In the genomic region with DNA sequence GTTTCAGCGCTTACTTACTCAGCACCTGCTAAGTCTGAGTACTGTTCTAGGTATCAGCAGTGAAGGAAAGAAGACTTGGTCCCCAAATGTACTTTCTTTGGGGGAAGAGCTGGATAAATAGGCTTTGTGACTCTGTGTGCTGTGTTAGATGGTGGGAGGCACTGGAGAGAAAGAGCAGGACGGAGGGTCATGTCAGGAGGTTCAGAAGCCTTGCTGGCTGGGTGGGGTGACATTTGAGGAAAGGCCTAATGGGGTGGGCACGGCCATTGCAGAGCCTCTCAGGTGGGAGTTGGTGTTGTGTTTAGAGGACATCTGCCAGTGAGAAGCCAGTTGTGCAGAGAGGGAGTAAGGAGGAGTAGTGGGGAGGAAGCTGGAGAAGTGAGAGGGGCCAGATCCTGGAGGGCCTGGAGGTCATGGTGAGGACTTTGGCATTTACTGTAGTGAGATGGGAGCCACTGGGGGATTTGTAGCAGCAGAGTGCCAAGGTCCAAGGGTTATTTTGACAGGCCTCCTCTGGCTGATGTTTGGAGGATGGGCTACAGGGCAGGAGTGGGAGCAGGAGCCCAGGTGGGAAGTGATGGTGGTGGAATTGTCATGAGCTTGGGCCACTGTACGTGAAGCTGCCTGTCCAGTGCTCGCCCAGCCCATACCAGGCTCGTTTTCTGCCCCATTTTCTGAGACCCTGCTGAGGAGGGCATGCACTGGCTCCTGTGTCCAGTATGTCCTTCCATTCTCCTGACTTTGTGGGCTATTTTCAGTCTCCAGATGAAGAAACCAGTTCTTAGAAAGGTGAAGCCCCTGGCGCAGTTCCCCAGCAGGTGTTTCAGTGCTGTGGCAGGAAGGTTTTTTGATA, we compare ENCODE assay signal across 1 cellular context.
TF ChIP-seq lines count a peak whose summit lies in the region.

No MANE protein-coding gene starts in this region.

TF ChIP-seq in HepG2, 621 proteins besides CTCF, POLR2A, EP300 and RAD21 (continued from another document and continues in another):
- no peak for TF ChIP-seq TSC22D2 (CRISPR knock-in tag; IDR thresholded peaks at IDR 0.05; ENCODE audit: borderline replicate concordance)
- no peak for TF ChIP-seq SATB2 (CRISPR knock-in tag; IDR thresholded peaks at IDR 0.05)
- TF ChIP-seq, protein P1, sequence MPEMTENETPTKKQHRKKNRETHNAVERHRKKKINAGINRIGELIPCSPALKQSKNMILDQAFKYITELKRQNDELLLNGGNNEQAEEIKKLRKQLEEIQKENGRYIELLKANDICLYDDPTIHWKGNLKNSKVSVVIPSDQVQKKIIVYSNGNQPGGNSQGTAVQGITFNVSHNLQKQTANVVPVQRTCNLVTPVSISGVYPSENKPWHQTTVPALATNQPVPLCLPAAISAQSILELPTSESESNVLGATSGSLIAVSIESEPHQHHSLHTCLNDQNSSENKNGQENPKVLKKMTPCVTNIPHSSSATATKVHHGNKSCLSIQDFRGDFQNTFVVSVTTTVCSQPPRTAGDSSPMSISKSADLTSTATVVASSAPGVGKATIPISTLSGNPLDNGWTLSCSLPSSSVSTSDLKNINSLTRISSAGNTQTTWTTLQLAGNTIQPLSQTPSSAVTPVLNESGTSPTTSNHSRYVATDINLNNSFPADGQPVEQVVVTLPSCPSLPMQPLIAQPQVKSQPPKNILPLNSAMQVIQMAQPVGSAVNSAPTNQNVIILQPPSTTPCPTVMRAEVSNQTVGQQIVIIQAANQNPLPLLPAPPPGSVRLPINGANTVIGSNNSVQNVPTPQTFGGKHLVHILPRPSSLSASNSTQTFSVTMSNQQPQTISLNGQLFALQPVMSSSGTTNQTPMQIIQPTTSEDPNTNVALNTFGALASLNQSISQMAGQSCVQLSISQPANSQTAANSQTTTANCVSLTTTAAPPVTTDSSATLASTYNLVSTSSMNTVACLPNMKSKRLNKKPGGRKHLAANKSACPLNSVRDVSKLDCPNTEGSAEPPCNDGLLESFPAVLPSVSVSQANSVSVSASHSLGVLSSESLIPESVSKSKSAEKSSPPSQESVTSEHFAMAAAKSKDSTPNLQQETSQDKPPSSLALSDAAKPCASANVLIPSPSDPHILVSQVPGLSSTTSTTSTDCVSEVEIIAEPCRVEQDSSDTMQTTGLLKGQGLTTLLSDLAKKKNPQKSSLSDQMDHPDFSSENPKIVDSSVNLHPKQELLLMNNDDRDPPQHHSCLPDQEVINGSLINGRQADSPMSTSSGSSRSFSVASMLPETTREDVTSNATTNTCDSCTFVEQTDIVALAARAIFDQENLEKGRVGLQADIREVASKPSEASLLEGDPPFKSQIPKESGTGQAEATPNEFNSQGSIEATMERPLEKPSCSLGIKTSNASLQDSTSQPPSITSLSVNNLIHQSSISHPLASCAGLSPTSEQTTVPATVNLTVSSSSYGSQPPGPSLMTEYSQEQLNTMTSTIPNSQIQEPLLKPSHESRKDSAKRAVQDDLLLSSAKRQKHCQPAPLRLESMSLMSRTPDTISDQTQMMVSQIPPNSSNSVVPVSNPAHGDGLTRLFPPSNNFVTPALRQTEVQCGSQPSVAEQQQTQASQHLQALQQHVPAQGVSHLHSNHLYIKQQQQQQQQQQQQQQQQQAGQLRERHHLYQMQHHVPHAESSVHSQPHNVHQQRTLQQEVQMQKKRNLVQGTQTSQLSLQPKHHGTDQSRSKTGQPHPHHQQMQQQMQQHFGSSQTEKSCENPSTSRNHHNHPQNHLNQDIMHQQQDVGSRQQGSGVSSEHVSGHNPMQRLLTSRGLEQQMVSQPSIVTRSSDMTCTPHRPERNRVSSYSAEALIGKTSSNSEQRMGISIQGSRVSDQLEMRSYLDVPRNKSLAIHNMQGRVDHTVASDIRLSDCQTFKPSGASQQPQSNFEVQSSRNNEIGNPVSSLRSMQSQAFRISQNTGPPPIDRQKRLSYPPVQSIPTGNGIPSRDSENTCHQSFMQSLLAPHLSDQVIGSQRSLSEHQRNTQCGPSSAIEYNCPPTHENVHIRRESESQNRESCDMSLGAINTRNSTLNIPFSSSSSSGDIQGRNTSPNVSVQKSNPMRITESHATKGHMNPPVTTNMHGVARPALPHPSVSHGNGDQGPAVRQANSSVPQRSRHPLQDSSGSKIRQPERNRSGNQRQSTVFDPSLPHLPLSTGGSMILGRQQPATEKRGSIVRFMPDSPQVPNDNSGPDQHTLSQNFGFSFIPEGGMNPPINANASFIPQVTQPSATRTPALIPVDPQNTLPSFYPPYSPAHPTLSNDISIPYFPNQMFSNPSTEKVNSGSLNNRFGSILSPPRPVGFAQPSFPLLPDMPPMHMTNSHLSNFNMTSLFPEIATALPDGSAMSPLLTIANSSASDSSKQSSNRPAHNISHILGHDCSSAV (CRISPR knock-in tag; IDR thresholded peaks at IDR 0.05; ENCODE audit: borderline replicate concordance) = no peak
- TF ChIP-seq, protein P2, sequence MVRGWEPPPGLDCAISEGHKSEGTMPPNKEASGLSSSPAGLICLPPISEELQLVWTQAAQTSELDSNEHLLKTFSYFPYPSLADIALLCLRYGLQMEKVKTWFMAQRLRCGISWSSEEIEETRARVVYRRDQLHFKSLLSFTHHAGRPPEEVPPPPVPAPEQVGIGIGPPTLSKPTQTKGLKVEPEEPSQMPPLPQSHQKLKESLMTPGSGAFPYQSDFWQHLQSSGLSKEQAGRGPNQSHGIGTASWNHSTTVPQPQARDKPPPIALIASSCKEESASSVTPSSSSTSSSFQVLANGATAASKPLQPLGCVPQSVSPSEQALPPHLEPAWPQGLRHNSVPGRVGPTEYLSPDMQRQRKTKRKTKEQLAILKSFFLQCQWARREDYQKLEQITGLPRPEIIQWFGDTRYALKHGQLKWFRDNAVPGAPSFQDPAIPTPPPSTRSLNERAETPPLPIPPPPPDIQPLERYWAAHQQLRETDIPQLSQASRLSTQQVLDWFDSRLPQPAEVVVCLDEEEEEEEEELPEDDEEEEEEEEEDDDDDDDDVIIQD (CRISPR knock-in tag; IDR thresholded peaks at IDR 0.05; ENCODE audit: low read depth) = peak; percentile 80; the same call in 1 of the 2 replicates
- TF ChIP-seq MED1 (CRISPR knock-in tag; IDR thresholded peaks at IDR 0.05) = peak; percentile 75
- TF ChIP-seq, protein P3, sequence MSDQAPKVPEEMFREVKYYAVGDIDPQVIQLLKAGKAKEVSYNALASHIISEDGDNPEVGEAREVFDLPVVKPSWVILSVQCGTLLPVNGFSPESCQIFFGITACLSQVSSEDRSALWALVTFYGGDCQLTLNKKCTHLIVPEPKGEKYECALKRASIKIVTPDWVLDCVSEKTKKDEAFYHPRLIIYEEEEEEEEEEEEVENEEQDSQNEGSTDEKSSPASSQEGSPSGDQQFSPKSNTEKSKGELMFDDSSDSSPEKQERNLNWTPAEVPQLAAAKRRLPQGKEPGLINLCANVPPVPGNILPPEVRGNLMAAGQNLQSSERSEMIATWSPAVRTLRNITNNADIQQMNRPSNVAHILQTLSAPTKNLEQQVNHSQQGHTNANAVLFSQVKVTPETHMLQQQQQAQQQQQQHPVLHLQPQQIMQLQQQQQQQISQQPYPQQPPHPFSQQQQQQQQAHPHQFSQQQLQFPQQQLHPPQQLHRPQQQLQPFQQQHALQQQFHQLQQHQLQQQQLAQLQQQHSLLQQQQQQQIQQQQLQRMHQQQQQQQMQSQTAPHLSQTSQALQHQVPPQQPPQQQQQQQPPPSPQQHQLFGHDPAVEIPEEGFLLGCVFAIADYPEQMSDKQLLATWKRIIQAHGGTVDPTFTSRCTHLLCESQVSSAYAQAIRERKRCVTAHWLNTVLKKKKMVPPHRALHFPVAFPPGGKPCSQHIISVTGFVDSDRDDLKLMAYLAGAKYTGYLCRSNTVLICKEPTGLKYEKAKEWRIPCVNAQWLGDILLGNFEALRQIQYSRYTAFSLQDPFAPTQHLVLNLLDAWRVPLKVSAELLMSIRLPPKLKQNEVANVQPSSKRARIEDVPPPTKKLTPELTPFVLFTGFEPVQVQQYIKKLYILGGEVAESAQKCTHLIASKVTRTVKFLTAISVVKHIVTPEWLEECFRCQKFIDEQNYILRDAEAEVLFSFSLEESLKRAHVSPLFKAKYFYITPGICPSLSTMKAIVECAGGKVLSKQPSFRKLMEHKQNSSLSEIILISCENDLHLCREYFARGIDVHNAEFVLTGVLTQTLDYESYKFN (CRISPR knock-in tag; conservative IDR thresholded peaks at IDR 0.05) = peak; percentile 97
- TF ChIP-seq, protein P4, sequence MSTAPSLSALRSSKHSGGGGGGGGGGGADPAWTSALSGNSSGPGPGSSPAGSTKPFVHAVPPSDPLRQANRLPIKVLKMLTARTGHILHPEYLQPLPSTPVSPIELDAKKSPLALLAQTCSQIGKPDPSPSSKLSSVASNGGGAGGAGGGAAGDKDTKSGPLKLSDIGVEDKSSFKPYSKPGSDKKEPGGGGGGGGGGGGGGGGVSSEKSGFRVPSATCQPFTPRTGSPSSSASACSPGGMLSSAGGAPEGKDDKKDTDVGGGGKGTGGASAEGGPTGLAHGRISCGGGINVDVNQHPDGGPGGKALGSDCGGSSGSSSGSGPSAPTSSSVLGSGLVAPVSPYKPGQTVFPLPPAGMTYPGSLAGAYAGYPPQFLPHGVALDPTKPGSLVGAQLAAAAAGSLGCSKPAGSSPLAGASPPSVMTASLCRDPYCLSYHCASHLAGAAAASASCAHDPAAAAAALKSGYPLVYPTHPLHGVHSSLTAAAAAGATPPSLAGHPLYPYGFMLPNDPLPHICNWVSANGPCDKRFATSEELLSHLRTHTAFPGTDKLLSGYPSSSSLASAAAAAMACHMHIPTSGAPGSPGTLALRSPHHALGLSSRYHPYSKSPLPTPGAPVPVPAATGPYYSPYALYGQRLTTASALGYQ (CRISPR knock-in tag; IDR thresholded peaks at IDR 0.05) = no peak
- peak; percentile 84 for TF ChIP-seq HOXA3 (CRISPR knock-in tag; IDR thresholded peaks at IDR 0.05)
- no peak for TF ChIP-seq ZNF333 (CRISPR knock-in tag; IDR thresholded peaks at IDR 0.05; ENCODE audit: borderline replicate concordance)
- peak; percentile 84; the same call in 1 of the 2 replicates for TF ChIP-seq ZNF383 (CRISPR knock-in tag; IDR thresholded peaks at IDR 0.05; ENCODE audit: borderline replicate concordance)
- TF ChIP-seq, protein P5, sequence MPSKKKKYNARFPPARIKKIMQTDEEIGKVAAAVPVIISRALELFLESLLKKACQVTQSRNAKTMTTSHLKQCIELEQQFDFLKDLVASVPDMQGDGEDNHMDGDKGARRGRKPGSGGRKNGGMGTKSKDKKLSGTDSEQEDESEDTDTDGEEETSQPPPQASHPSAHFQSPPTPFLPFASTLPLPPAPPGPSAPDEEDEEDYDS (CRISPR knock-in tag; IDR thresholded peaks at IDR 0.05) = no peak
- TF ChIP-seq TMF1 (CRISPR knock-in tag; IDR thresholded peaks at IDR 0.05; ENCODE audit: low read depth) = 0 out of 2 replicates have a peak, but pooled peaks have one; percentile 8
- TF ChIP-seq ZNF614 (CRISPR knock-in tag; IDR thresholded peaks at IDR 0.05; ENCODE audit: borderline replicate concordance) = peak; percentile 45; the same call in 1 of the 2 replicates
- TF ChIP-seq KAT2B (IDR thresholded peaks at IDR 0.05; ENCODE audit: borderline replicate concordance, low read depth, low read length) = no peak
- TF ChIP-seq, protein P6, sequence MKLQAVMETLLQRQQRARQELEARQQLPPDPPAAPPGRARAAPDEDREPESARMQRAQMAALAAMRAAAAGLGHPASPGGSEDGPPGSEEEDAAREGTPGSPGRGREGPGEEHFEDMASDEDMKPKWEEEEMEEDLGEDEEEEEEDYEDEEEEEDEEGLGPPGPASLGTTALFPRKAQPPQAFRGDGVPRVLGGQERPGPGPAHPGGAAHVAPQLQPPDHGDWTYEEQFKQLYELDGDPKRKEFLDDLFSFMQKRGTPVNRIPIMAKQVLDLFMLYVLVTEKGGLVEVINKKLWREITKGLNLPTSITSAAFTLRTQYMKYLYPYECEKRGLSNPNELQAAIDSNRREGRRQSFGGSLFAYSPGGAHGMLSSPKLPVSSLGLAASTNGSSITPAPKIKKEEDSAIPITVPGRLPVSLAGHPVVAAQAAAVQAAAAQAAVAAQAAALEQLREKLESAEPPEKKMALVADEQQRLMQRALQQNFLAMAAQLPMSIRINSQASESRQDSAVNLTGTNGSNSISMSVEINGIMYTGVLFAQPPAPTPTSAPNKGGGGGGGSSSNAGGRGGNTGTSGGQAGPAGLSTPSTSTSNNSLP (IDR thresholded peaks at IDR 0.05; ENCODE audit: low read depth, low read length) = peak; percentile 68; the same call in 1 of the 2 replicates
- no peak for TF ChIP-seq CBX2 (IDR thresholded peaks at IDR 0.05; ENCODE audit: low read depth, low read length)
- no peak for TF ChIP-seq CBX2 (CRISPR knock-in tag; IDR thresholded peaks at IDR 0.05; ENCODE audit: low read depth)
- TF ChIP-seq, protein P7, sequence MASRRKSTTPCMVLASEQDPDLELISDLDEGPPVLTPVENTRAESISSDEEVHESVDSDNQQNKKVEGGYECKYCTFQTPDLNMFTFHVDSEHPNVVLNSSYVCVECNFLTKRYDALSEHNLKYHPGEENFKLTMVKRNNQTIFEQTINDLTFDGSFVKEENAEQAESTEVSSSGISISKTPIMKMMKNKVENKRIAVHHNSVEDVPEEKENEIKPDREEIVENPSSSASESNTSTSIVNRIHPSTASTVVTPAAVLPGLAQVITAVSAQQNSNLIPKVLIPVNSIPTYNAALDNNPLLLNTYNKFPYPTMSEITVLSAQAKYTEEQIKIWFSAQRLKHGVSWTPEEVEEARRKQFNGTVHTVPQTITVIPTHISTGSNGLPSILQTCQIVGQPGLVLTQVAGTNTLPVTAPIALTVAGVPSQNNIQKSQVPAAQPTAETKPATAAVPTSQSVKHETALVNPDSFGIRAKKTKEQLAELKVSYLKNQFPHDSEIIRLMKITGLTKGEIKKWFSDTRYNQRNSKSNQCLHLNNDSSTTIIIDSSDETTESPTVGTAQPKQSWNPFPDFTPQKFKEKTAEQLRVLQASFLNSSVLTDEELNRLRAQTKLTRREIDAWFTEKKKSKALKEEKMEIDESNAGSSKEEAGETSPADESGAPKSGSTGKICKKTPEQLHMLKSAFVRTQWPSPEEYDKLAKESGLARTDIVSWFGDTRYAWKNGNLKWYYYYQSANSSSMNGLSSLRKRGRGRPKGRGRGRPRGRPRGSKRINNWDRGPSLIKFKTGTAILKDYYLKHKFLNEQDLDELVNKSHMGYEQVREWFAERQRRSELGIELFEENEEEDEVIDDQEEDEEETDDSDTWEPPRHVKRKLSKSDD (CRISPR knock-in tag; IDR thresholded peaks at IDR 0.05; ENCODE audit: low read depth) = peak; percentile 61; the same call in 1 of the 2 replicates
- no peak for TF ChIP-seq NCOA5 (CRISPR knock-in tag; IDR thresholded peaks at IDR 0.05)
- TF ChIP-seq HNRNPLL (IDR thresholded peaks at IDR 0.05; ENCODE audit: low read depth, low read length, poor library complexity, severe bottlenecking) = no peak
- TF ChIP-seq, protein P8, sequence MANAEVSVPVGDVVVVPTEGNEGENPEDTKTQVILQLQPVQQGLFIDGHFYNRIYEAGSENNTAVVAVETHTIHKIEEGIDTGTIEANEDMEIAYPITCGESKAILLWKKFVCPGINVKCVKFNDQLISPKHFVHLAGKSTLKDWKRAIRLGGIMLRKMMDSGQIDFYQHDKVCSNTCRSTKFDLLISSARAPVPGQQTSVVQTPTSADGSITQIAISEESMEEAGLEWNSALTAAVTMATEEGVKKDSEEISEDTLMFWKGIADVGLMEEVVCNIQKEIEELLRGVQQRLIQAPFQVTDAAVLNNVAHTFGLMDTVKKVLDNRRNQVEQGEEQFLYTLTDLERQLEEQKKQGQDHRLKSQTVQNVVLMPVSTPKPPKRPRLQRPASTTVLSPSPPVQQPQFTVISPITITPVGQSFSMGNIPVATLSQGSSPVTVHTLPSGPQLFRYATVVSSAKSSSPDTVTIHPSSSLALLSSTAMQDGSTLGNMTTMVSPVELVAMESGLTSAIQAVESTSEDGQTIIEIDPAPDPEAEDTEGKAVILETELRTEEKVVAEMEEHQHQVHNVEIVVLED (CRISPR knock-in tag; IDR thresholded peaks at IDR 0.05; ENCODE audit: borderline replicate concordance) = peak; percentile 49
- no peak for TF ChIP-seq YY1 (IDR thresholded peaks at IDR 0.05; ENCODE audit: insufficient read depth, insufficient replicate concordance, low read depth, low read length)
- no peak for TF ChIP-seq MTF1 (CRISPR knock-in tag; IDR thresholded peaks at IDR 0.05)
